Comparison of ENCODE assay signal across 10 cellular contexts in the genomic region with DNA sequence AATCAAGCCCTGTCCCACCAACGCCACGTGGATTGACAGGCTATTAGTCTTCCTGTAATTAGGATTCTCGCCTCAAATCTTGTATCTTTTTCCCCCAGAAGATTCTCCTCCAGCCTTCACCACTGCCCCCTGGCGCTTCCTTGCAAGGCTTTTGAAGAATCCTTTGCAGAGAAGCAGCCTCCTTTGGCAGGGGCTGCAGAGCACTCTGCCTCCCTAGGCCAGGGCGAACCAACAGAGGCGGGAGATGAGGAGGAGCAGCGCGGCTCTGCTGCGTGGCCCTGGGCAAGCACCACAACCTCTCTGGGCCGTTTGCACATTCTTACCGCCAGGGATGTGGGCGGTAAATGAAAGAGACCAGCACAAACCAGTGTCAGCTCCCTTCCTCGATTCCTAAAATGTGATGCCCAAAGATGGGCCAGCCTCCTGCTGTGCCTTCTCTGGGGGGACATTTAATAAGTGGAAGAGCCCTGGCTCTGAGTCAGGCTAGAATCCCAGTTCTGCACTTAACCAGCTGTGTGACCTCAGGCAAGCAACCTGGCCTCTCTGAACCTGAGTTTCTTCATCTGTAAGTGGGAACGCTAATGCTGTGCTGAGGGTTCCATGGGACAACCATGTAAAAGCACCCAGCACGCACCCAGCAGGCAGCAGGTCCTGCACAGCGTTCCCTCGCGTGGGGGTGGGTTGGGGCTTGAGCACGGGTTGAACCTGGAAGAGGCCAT.
DNase-seq lines count a peak whose midpoint lies in the region; ATAC-seq, FAIRE-seq and TF ChIP-seq lines count a peak whose summit lies in the region.
"Had no signal": no experiment of that assay in that cellular context is flagged by ENCODE, and none has a peak within 500 bp of the region (broad histone marks: within the 10 kb centered on the region; RNA-seq: fewer than 3 reads in every experiment).

No MANE protein-coding gene starts in this region.

- no peak overlapping the region for H3K27ac Mint-ChIP-seq in stimulated activated naive CD8-positive, alpha-beta T cell treated with anti-CD3 and anti-CD28 coated beads, Interleukin-15, Interleukin-2, amounts not matched to agents 100 ng/mL and 50 ng/mL, for 24 hours

- in situ Hi-C loops in brain microvascular endothelial cell (cut with HindIII; ENCODE audit: low pct_ligation_motif_present, low sequenced_read_pairs) = no loop called here

- no peak overlapping the region for H3K27ac ChIP-seq in brain microvascular endothelial cell
- no peak overlapping the region for H3K27ac ChIP-seq in mesodermal cell (ENCODE audit: low read depth, low read length, severe bottlenecking)
- H3K27ac ChIP-seq in aorta (ENCODE audit: low read depth in 1 of 2, low read length in 2 of 2) = peak overlapping the region in 1 of 2 donors; percentile 92

- H3K4me1 Mint-ChIP-seq in stimulated activated naive CD8-positive, alpha-beta T cell treated with anti-CD3 and anti-CD28 coated beads, Interleukin-15, Interleukin-2, amounts not matched to agents 100 ng/mL and 50 ng/mL, for 24 hours (ENCODE audit: low read depth) = peaks cover 19% of the 10 kb centered on the region

- no peaks in the 10 kb centered on the region for H3K36me3 ChIP-seq in brain microvascular endothelial cell (replicated peaks)
- no peaks in the 10 kb centered on the region for H3K36me3 ChIP-seq in mesodermal cell (ENCODE audit: control insufficient read depth, insufficient read depth, low read length)
- H3K36me3 ChIP-seq in aorta (ENCODE audit: control insufficient read depth in 1 of 2, insufficient read depth in 2 of 2, low read length in 1 of 2) = no peaks in the 10 kb centered on the region

- no peak for FAIRE-seq in HTR-8/SVneo (lab: Jason Lieb, UNC)
- FAIRE-seq: islet of Langerhans had no signal

- no peaks in the 10 kb centered on the region for H3K36me3 Mint-ChIP-seq in stimulated activated naive CD8-positive, alpha-beta T cell treated with anti-CD3 and anti-CD28 coated beads, Interleukin-15, Interleukin-2, amounts not matched to agents 100 ng/mL and 50 ng/mL, for 24 hours (ENCODE audit: low read depth)

- intact Hi-C loops in aorta (cut with DNase I) = loop anchor here (2.0 to 10.0 kb wide), 5 partner anchors 28 to 360 kb away; no protein-coding TSS in a partner anchor

- no peaks in the 10 kb centered on the region for H3K9me3 Mint-ChIP-seq in stimulated activated naive CD8-positive, alpha-beta T cell treated with anti-CD3 and anti-CD28 coated beads, Interleukin-15, Interleukin-2, amounts not matched to agents 100 ng/mL and 50 ng/mL, for 24 hours

- H3K4me3 Mint-ChIP-seq in stimulated activated naive CD8-positive, alpha-beta T cell treated with anti-CD3 and anti-CD28 coated beads, Interleukin-15, Interleukin-2, amounts not matched to agents 100 ng/mL and 50 ng/mL, for 24 hours = peak overlapping the region; percentile 61

- TF ChIP-seq CTCF in brain microvascular endothelial cell (IDR thresholded peaks at IDR 0.05; ENCODE audit: low read depth, low read length, missing control alignments) = peak; percentile 38

- no peak overlapping the region for H3K4me3 ChIP-seq in brain microvascular endothelial cell (ENCODE audit: low read depth, low read length)
- peak overlapping the region; percentile 33 for H3K4me3 ChIP-seq in mesodermal cell (ENCODE audit: extremely low read depth, insufficient read depth, low read length, poor library complexity, severe bottlenecking)
- H3K4me3 ChIP-seq in aorta (ENCODE audit: low read length in 2 of 2) = no peak overlapping the region

- ATAC-seq in stimulated activated naive CD8-positive, alpha-beta T cell treated with anti-CD3 and anti-CD28 coated beads, Interleukin-15, Interleukin-2, amounts not matched to agents 100 U/mL and 50 U/mL, for 24 hours = no peak
- ATAC-seq in aorta (ENCODE audit: low FRiP score) = peak; percentile 20
- no peak for ATAC-seq in HG03521 (IDR thresholded peaks at IDR 0.05; ENCODE audit: unreplicated experiment)

- H3K27me3 Mint-ChIP-seq in stimulated activated naive CD8-positive, alpha-beta T cell treated with anti-CD3 and anti-CD28 coated beads, Interleukin-15, Interleukin-2, amounts not matched to agents 100 ng/mL and 50 ng/mL, for 24 hours = no peaks in the 10 kb centered on the region

- no peaks in the 10 kb centered on the region for H3K27me3 ChIP-seq in brain microvascular endothelial cell (replicated peaks)
- H3K27me3 ChIP-seq in aorta (ENCODE audit: control insufficient read depth in 1 of 2, insufficient read depth in 2 of 2, low read length in 1 of 2) = no peaks in the 10 kb centered on the region

- H3K4me1 ChIP-seq in mesodermal cell (ENCODE audit: control insufficient read depth, insufficient read depth, low read length, poor library complexity, severe bottlenecking) (peaks cover 11% of the 10 kb centered on the region), aorta (ENCODE audit: control insufficient read depth in 1 of 2, insufficient read depth in 2 of 2, low read length in 2 of 2) (no peaks in the 10 kb centered on the region)

- 44 to 48% methylated on average over 11 to 18 of the region's 19 CpGs for WGBS in mesodermal cell (ENCODE audit: insufficient coverage in 2 of 2), 2 experiments
- WGBS in aorta, 2 donors = 37 to 40% methylated on average over 19 of the region's 19 CpGs

- DNase-seq in stimulated activated naive CD8-positive, alpha-beta T cell treated with anti-CD3 and anti-CD28 coated beads, Interleukin-15, Interleukin-2, amounts not matched to agents 100 U/mL and 50 U/mL, for 24 hours = no peak
- DNase-seq in brain microvascular endothelial cell = no peak
- no peak for DNase-seq in aorta
- no peak for DNase-seq in HTR-8/SVneo (ENCODE audit: insufficient read length, low spot score)
- DNase-seq in NCI-H82 treated with DMSO at 0.1 percent for 48 hours (lab: John Stamatoyannopoulos, UW; ENCODE audit: unreplicated experiment) = no peak
- DNase-seq: DMS153 had no signal

- H3K9me3 ChIP-seq in mesodermal cell (ENCODE audit: control insufficient read depth, low read length) = no peaks in the 10 kb centered on the region
- H3K9me3 ChIP-seq in aorta (ENCODE audit: control insufficient read depth, low read length) = no peaks in the 10 kb centered on the region
